In genomic region chr16:2675021-2675420, GRCh38 we compare ENCODE assay signal across 24 cellular contexts. TPM values are rescaled to one million over a fixed set of nuclear protein-coding genes. Genes with fewer than 3 reads are reported as not detected.
DNase-seq lines count a peak whose midpoint lies in the region; ATAC-seq and TF ChIP-seq lines count a peak whose summit lies in the region.
"Had no signal": no experiment of that assay in that cellular context is flagged by ENCODE, and none has a peak within 500 bp of the region (broad histone marks: within the 10 kb centered on the region; RNA-seq: fewer than 3 reads in every experiment).

No MANE protein-coding gene starts in this region.

- no peak for DNase-seq in activated naive CD4-positive, alpha-beta T cell treated with anti-CD3 and anti-CD28 coated beads for 36 hours
- DNase-seq in activated naive CD4-positive, alpha-beta T cell treated with anti-CD3 and anti-CD28 coated beads, Interleukin-2, amount 50 U/mL, for 16 hours, result no peak
- DNase-seq in activated B cell treated with CpG ODN at 0.5 μM for 24 hours (no peak), natural killer cell (no peak), upper lobe of right lung (peak; percentile 46), NCI-H2029 treated with DMSO at 0.1 percent for 48 hours (lab: John Stamatoyannopoulos, UW) (no peak), DMS79 treated with DMSO at 0.1 percent for 48 hours (lab: John Stamatoyannopoulos, UW) (no peak)
- DNase-seq: activated CD4-positive, alpha-beta T cell treated with anti-CD3 and anti-CD28 coated beads, Interleukin-2, amount 50 U/mL, for 4 hours; DMS 273 treated with DMSO at 0.1 percent for 48 hours; effector CD4-positive, alpha-beta T cell; KG1; NCI-H2171 treated with DMSO at 0.1 percent for 48 hours; NCI-H524 treated with DMSO at 0.1 percent for 48 hours; stimulated activated CD4-positive, alpha-beta T cell treated with anti-CD3 and anti-CD28 coated beads, Interleukin-12 subunit alpha, Interleukin-12 subunit beta, amount 100 ng/mL, for 4 hours; stimulated activated CD4-positive, alpha-beta T cell treated with anti-CD3 and anti-CD28 coated beads, Interleukin-4, amount 100 ng/mL, for 4 hours; WERI-Rb-1 had no signal

- peaks cover 2% of the 10 kb centered on the region for H3K36me3 Mint-ChIP-seq in activated naive CD4-positive, alpha-beta T cell treated with anti-CD3 and anti-CD28 coated beads for 36 hours (ENCODE audit: low read depth)
- H3K36me3 Mint-ChIP-seq in activated B cell treated with CpG ODN at 0.5 μM for 24 hours (ENCODE audit: low read depth) (peaks cover under 1% of the 10 kb centered on the region), natural killer cell (no peaks in the 10 kb centered on the region)

- H3K27ac Mint-ChIP-seq in activated naive CD4-positive, alpha-beta T cell treated with anti-CD3 and anti-CD28 coated beads for 36 hours, result no peak overlapping the region
- H3K27ac Mint-ChIP-seq in activated B cell treated with CpG ODN at 0.5 μM for 24 hours, result no peak overlapping the region
- H3K27ac Mint-ChIP-seq in natural killer cell, result no peak overlapping the region

- ATAC-seq in activated B cell treated with CpG ODN at 0.5 μM for 24 hours (ENCODE audit: low read depth) (no peak), natural killer cell (no peak), upper lobe of right lung (no peak), GM19455 (IDR thresholded peaks at IDR 0.05; ENCODE audit: unreplicated experiment) (no peak)
- ATAC-seq: activated naive CD4-positive, alpha-beta T cell treated with anti-CD3 and anti-CD28 coated beads, Interleukin-2, amount 50 U/mL, for 72 hours; gastroesophageal sphincter had no signal

- no peak overlapping the region for H3K4me3 ChIP-seq in upper lobe of right lung
- H3K4me3 ChIP-seq: ascending aorta, gastroesophageal sphincter, lung, tibial artery had no signal

- H3K27ac ChIP-seq in upper lobe of right lung, result no peak overlapping the region
- H3K27ac ChIP-seq: ascending aorta, tibial artery, WERI-Rb-1 had no signal

- peaks cover 27% of the 10 kb centered on the region for H3K4me1 Mint-ChIP-seq in activated naive CD4-positive, alpha-beta T cell treated with anti-CD3 and anti-CD28 coated beads for 36 hours (ENCODE audit: low read depth)
- peaks cover 21% of the 10 kb centered on the region for H3K4me1 Mint-ChIP-seq in activated B cell treated with CpG ODN at 0.5 μM for 24 hours
- peaks cover 9 to 15% of the 10 kb centered on the region in 2 donors for H3K4me1 Mint-ChIP-seq in natural killer cell

- CTCF ChIA-PET in activated naive CD4-positive, alpha-beta T cell treated with anti-CD3 and anti-CD28 coated beads for 36 hours (lab: Charles Lee), result no interaction called here
- CTCF ChIA-PET in activated B cell treated with CpG ODN at 0.5 μM for 24 hours (lab: Charles Lee), result no interaction called here

- intact Hi-C loops in activated naive CD4-positive, alpha-beta T cell treated with anti-CD3 and anti-CD28 coated beads for 36 hours (cut with micrococcal nuclease), result no loop called here
- intact Hi-C loops in activated B cell treated with CpG ODN at 0.5 μM for 24 hours (cut with micrococcal nuclease), result no loop called here
- intact Hi-C loops in natural killer cell (cut with micrococcal nuclease), result no loop called here
- intact Hi-C loops in upper lobe of right lung (cut with DNase I), result no loop called here

- H3K4me3 Mint-ChIP-seq in activated naive CD4-positive, alpha-beta T cell treated with anti-CD3 and anti-CD28 coated beads for 36 hours, result peak overlapping the region; percentile 21
- H3K4me3 Mint-ChIP-seq in activated B cell treated with CpG ODN at 0.5 μM for 24 hours, result peak overlapping the region; percentile 32
- H3K4me3 Mint-ChIP-seq in natural killer cell, result peak overlapping the region; percentile 21
- H3K4me3 Mint-ChIP-seq: stimulated activated naive CD8-positive, alpha-beta T cell treated with anti-CD3 and anti-CD28 coated beads, Interleukin-15, Interleukin-2, amounts not matched to agents 100 ng/mL and 50 ng/mL, for 24 hours had no signal

- peaks cover 15% of the 10 kb centered on the region for H3K4me1 ChIP-seq in upper lobe of right lung

- no peaks in the 10 kb centered on the region for H3K9me3 Mint-ChIP-seq in activated naive CD4-positive, alpha-beta T cell treated with anti-CD3 and anti-CD28 coated beads for 36 hours
- H3K9me3 Mint-ChIP-seq in activated B cell treated with CpG ODN at 0.5 μM for 24 hours, result no peaks in the 10 kb centered on the region
- no peaks in the 10 kb centered on the region for H3K9me3 Mint-ChIP-seq in natural killer cell
- H3K9me3 Mint-ChIP-seq: activated naive CD4-positive, alpha-beta T cell treated with anti-CD3 and anti-CD28 coated beads, Interleukin-2, amount 50 U/mL, for 72 hours; stimulated activated naive CD8-positive, alpha-beta T cell treated with anti-CD3 and anti-CD28 coated beads, Interleukin-15, Interleukin-2, amounts not matched to agents 100 ng/mL and 50 ng/mL, for 24 hours had no signal

- no peaks in the 10 kb centered on the region for H3K27me3 Mint-ChIP-seq in activated naive CD4-positive, alpha-beta T cell treated with anti-CD3 and anti-CD28 coated beads for 36 hours (ENCODE audit: low read depth)
- H3K27me3 Mint-ChIP-seq in activated B cell treated with CpG ODN at 0.5 μM for 24 hours (no peaks in the 10 kb centered on the region), natural killer cell (ENCODE audit: low read depth in 2 of 2) (no peaks in the 10 kb centered on the region)
- H3K27me3 Mint-ChIP-seq: stimulated activated naive CD8-positive, alpha-beta T cell treated with anti-CD3 and anti-CD28 coated beads, Interleukin-15, Interleukin-2, amounts not matched to agents 100 ng/mL and 50 ng/mL, for 24 hours had no signal

- H3K27me3 ChIP-seq in upper lobe of right lung, result no peaks in the 10 kb centered on the region
- H3K27me3 ChIP-seq: ascending aorta, gastroesophageal sphincter, tibial artery had no signal

- H3K36me3 ChIP-seq in upper lobe of right lung, result no peaks in the 10 kb centered on the region
- H3K36me3 ChIP-seq: ascending aorta, tibial artery, WERI-Rb-1 had no signal

- TF ChIP-seq CTCF in activated B cell treated with CpG ODN at 0.5 μM for 24 hours (IDR thresholded peaks at IDR 0.05) (no peak), natural killer cell (IDR thresholded peaks at IDR 0.05) (no peak), upper lobe of right lung (IDR thresholded peaks at IDR 0.05) (no peak)

- no peaks in the 10 kb centered on the region for H3K9me3 ChIP-seq in upper lobe of right lung
- H3K9me3 ChIP-seq: ascending aorta, gastroesophageal sphincter, tibial artery had no signal

- POLR2A ChIA-PET in activated B cell treated with CpG ODN at 0.5 μM for 24 hours (lab: Charles Lee), result no interaction called here

RNA-seq across cellular contexts. Expression of gene KCTD5, which starts 7.3 kb away (rescaled TPM):
- 10 to 100 TPM; 21.8 to 24.1 TPM for total RNA-seq in activated naive CD4-positive, alpha-beta T cell treated with anti-CD3 and anti-CD28 coated beads for 36 hours
- total RNA-seq in activated B cell treated with CpG ODN at 0.5 μM for 24 hours (30.3 and 31.4 TPM in 2 replicates), natural killer cell (10 to 100 TPM; 34.2 to 37.9 (median 36.5) TPM), upper lobe of right lung (23.8 TPM)

RNA-seq across cellular contexts. Expression of gene PRSS27, which starts 45.0 kb away (rescaled TPM):
- 1 to 10 TPM; 1.7 to 2.4 TPM for total RNA-seq in activated naive CD4-positive, alpha-beta T cell treated with anti-CD3 and anti-CD28 coated beads for 36 hours
- 1.5 and 1.8 TPM in 2 replicates for total RNA-seq in activated B cell treated with CpG ODN at 0.5 μM for 24 hours
- total RNA-seq in natural killer cell, result 1 to 10 TPM in 2 of 3 donors, under 1 TPM in 1; 0.42 to 1.3 (median 1.2) TPM
- 0.81 TPM for total RNA-seq in upper lobe of right lung
- total RNA-seq: ascending aorta, HT1080 had no signal
